8 cellular contexts compared by ENCODE assay signal in the genomic region with DNA sequence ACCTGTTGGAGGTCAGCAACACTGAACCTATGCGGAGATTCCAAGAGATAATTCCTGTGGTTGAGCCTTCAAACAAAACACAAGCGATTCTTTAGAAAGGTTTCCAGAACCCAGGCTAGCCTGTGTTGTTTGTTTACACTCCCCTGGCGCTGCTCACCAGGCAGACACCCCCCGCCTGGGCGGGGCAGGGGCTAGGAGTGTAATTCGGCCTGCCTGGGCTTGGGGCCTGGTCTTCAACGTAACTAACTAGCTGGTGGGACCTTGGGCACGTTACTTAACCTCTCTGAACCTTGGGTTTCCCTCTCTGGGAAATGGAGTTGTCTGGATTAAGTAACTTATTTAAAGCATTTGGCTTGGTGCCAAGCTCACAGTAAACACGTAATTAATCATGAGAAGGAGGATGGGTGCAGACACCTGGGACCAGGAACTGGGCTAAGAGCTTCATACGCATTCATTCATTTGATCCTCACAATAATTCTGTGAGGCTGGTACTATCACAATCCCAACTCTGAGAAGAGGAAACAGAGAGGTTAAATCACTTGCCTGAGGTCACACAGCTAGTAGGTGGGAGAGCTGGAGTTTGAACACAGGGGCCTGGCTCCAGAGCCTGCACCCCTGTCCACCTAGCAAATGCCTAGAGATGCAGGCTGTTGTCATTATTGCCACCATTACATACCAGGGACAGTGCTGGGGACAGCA. TPM values are rescaled to one million over a fixed set of nuclear protein-coding genes. Genes with fewer than 3 reads are reported as not detected.
DNase-seq lines count a peak whose midpoint lies in the region; ATAC-seq and TF ChIP-seq lines count a peak whose summit lies in the region.

No MANE protein-coding gene starts in this region.

- 62% methylated on average over 9 of the region's 10 CpGs for WGBS in esophagus muscularis mucosa

- no peak for TF ChIP-seq EP300 in esophagus muscularis mucosa (IDR thresholded peaks at IDR 0.05)

- H3K27ac ChIP-seq in epithelial cell of prostate (peak overlapping the region; percentile 76), esophagus muscularis mucosa (replicated peaks in 1 of 4) (no peak overlapping the region)

- H3K27me3 ChIP-seq in esophagus muscularis mucosa: no peaks in the 10 kb centered on the region

- TF ChIP-seq CTCF in retinal pigment epithelial cell (conservative IDR thresholded peaks at IDR 0.05; ENCODE audit: low read depth, low read length): no peak
- no peak for TF ChIP-seq CTCF in esophagus muscularis mucosa (IDR thresholded peaks at IDR 0.05)

- H3K4me3 ChIP-seq in retinal pigment epithelial cell (ENCODE audit: low read length) (no peak overlapping the region), esophagus muscularis mucosa (no peak overlapping the region)

- DNase-seq in NCI-H2196 (lab: John Stamatoyannopoulos, UW; ENCODE audit: unreplicated experiment): peak; percentile 67
- no peak for DNase-seq in NCI-H2196 treated with DMSO at 0.1 percent for 48 hours (lab: John Stamatoyannopoulos, UW; ENCODE audit: unreplicated experiment)
- DNase-seq in NCI-H345 treated with DMSO at 0.1 percent for 48 hours (lab: John Stamatoyannopoulos, UW; ENCODE audit: unreplicated experiment): peak; percentile 4
- DNase-seq in epithelial cell of prostate (ENCODE audit: low read depth, low spot score): peak; percentile 52
- peak; percentile 38 for DNase-seq in retinal pigment epithelial cell (ENCODE audit: low read depth)
- DNase-seq in esophagus muscularis mucosa (ENCODE audit: extremely low spot score): no peak

- ATAC-seq in HG02885 (IDR thresholded peaks at IDR 0.05; ENCODE audit: poor library complexity, unreplicated experiment) (no peak), HG02610 (IDR thresholded peaks at IDR 0.05; ENCODE audit: unreplicated experiment) (no peak)

- peaks cover 33 to 76% (median 64%) of the 10 kb centered on the region in 4 donors for H3K36me3 ChIP-seq in esophagus muscularis mucosa

- H3K4me1 ChIP-seq in esophagus muscularis mucosa: peaks cover 0 to 13% (median 2%) of the 10 kb centered on the region in 4 donors

- no peaks in the 10 kb centered on the region for H3K9me3 ChIP-seq in esophagus muscularis mucosa

- TF ChIP-seq POLR2A in esophagus muscularis mucosa (IDR thresholded peaks at IDR 0.05; ENCODE audit: low read depth): no peak

- intact Hi-C loops in esophagus muscularis mucosa (cut with DNase I): no loop called here

RNA-seq across cellular contexts. Expression of a gene that starts 7.6 kb away (rescaled TPM):
- 10 to 100 TPM; 11.2 to 15.0 (median 12.9) TPM for total RNA-seq in esophagus muscularis mucosa

RNA-seq across cellular contexts. Expression of a gene that starts 50.2 kb away (rescaled TPM):
- total RNA-seq in esophagus muscularis mucosa: 10 to 100 TPM; 28.5 to 38.0 (median 36.0) TPM

Comparison
In these comparisons a context has a peak if more than half of its experiments do, and no peak if none do; other contexts are left out.
1. DNase-seq: peak in NCI-H2196 (single experiment), NCI-H345 treated with DMSO at 0.1 percent for 48 hours (single experiment), epithelial cell of prostate (single experiment) and retinal pigment epithelial cell (single experiment); none in NCI-H2196 treated with DMSO at 0.1 percent for 48 hours (single experiment) and esophagus muscularis mucosa (single experiment).